In genomic region chr3:27713435-27713880, GRCh38 we compare ENCODE assay signal across 9 cellular contexts. TPM values are rescaled to one million over a fixed set of nuclear protein-coding genes. Genes with fewer than 3 reads are reported as not detected.
DNase-seq lines count a peak whose midpoint lies in the region; FAIRE-seq and TF ChIP-seq lines count a peak whose summit lies in the region.
"Had no signal": no experiment of that assay in that cellular context is flagged by ENCODE, and none has a peak within 500 bp of the region (broad histone marks: within the 10 kb centered on the region; RNA-seq: fewer than 3 reads in every experiment).

No MANE protein-coding gene starts in this region.

- no peak overlapping the region for H3K27ac Mint-ChIP-seq in activated naive CD4-positive, alpha-beta T cell treated with anti-CD3 and anti-CD28 coated beads for 36 hours

- CTCF ChIA-PET in activated naive CD4-positive, alpha-beta T cell treated with anti-CD3 and anti-CD28 coated beads for 36 hours (lab: Charles Lee) = interaction anchor here (1.0 to 2.9 kb wide), 7 partner anchors 9 to 615 kb away, joined by 3 to 43 read pairs (median 10); partner anchors contain the start of gene EOMES
- CTCF ChIA-PET in GM10248 (lab: Yijun Ruan, JAX) = interaction anchor here (1.1 to 3.2 kb wide), 6 partner anchors 8 to 631 kb away, joined by 3 to 127 read pairs (median 22); partner anchors contain the start of gene EOMES

- TF ChIP-seq CTCF in coronary artery (IDR thresholded peaks at IDR 0.05) = no peak
- TF ChIP-seq CTCF in GM10248 (IDR thresholded peaks at IDR 0.05; ENCODE audit: control extremely low read depth, extremely low read depth, low read depth, missing control alignments) = no peak
- TF ChIP-seq CTCF in D721Med (IDR thresholded peaks at IDR 0.05; ENCODE audit: insufficient read depth, missing control alignments) = no peak

- H3K4me3 Mint-ChIP-seq in activated naive CD4-positive, alpha-beta T cell treated with anti-CD3 and anti-CD28 coated beads for 36 hours = peak overlapping the region; percentile 93

- peak overlapping the region; percentile 18 for H3K9ac ChIP-seq in muscle layer of colon (ENCODE audit: low read length)

- peaks cover 19% of the 10 kb centered on the region for H3K4me1 Mint-ChIP-seq in activated naive CD4-positive, alpha-beta T cell treated with anti-CD3 and anti-CD28 coated beads for 36 hours (ENCODE audit: low read depth)

- no peak for FAIRE-seq in D721Med (lab: Jason Lieb, UNC)

- no peak for DNase-seq in activated naive CD4-positive, alpha-beta T cell treated with anti-CD3 and anti-CD28 coated beads for 36 hours
- DNase-seq in activated naive CD4-positive, alpha-beta T cell treated with anti-CD3 and anti-CD28 coated beads, Interleukin-2, amount 50 U/mL, for 16 hours = no peak
- DNase-seq in coronary artery (ENCODE audit: low spot score) (no peak), GM10248 (ENCODE audit: extremely low spot score) (no peak), UCSD-AML1 (lab: John Stamatoyannopoulos, UW; ENCODE audit: unreplicated experiment) (no peak), D721Med (ENCODE audit: insufficient read length, low spot score) (no peak)

- H3K4me3 ChIP-seq in coronary artery = peak overlapping the region; percentile 77
- peak overlapping the region; percentile 62 to 86 for H3K4me3 ChIP-seq in muscle layer of colon (ENCODE audit: low read depth in 1 of 2, low read length in 2 of 2)
- peak overlapping the region; percentile 57 for H3K4me3 ChIP-seq in urinary bladder (ENCODE audit: low read depth, low read length)

- intact Hi-C loops in activated naive CD4-positive, alpha-beta T cell treated with anti-CD3 and anti-CD28 coated beads for 36 hours (cut with micrococcal nuclease) = loop anchor here (2.0 to 5.0 kb wide), 6 partner anchors 15 to 634 kb away; partner anchors contain the start of genes AZI2, CMC1, SLC4A7 and ZCWPW2

- no peaks in the 10 kb centered on the region for H3K36me3 ChIP-seq in muscle layer of colon (ENCODE audit: insufficient read depth, low read length)
- no peaks in the 10 kb centered on the region for H3K36me3 ChIP-seq in urinary bladder (ENCODE audit: insufficient read depth)

- H3K4me1 ChIP-seq in muscle layer of colon (ENCODE audit: insufficient read depth, low read length) (peaks cover 16% of the 10 kb centered on the region), urinary bladder (ENCODE audit: insufficient read depth) (no peaks in the 10 kb centered on the region)

- no peaks in the 10 kb centered on the region for H3K9me3 ChIP-seq in muscle layer of colon (ENCODE audit: low read length)

- H3K27ac ChIP-seq in coronary artery (no peak overlapping the region), muscle layer of colon (ENCODE audit: low read depth, low read length) (no peak overlapping the region), urinary bladder (ENCODE audit: low read depth) (no peak overlapping the region)

- H3K27me3 Mint-ChIP-seq in activated naive CD4-positive, alpha-beta T cell treated with anti-CD3 and anti-CD28 coated beads for 36 hours (ENCODE audit: low read depth) = peaks cover 52% of the 10 kb centered on the region

- no peaks in the 10 kb centered on the region for H3K9me3 Mint-ChIP-seq in activated naive CD4-positive, alpha-beta T cell treated with anti-CD3 and anti-CD28 coated beads for 36 hours

- WGBS in urinary bladder = under 1% methylated on average over 19 of the region's 19 CpGs

- POLR2A ChIA-PET in GM10248 (lab: Yijun Ruan, JAX) = no interaction called here

- no peaks in the 10 kb centered on the region for H3K36me3 Mint-ChIP-seq in activated naive CD4-positive, alpha-beta T cell treated with anti-CD3 and anti-CD28 coated beads for 36 hours (ENCODE audit: low read depth)

- peaks cover 39 to 42% of the 10 kb centered on the region in 2 donors for H3K27me3 ChIP-seq in muscle layer of colon (ENCODE audit: control insufficient read depth in 1 of 2, insufficient read depth in 2 of 2, low read length in 2 of 2)

RNA-seq across cellular contexts. Expression of gene EOMES, which starts 8.7 kb away (rescaled TPM):
- total RNA-seq in activated naive CD4-positive, alpha-beta T cell treated with anti-CD3 and anti-CD28 coated beads for 36 hours = under 1 TPM; 0.12 to 0.14 TPM
- 0.74 TPM for total RNA-seq in urinary bladder
- polyA plus RNA-seq in urinary bladder = 0.10 TPM
- total RNA-seq: renal cortical epithelial cell had no signal
